In the genomic region with DNA sequence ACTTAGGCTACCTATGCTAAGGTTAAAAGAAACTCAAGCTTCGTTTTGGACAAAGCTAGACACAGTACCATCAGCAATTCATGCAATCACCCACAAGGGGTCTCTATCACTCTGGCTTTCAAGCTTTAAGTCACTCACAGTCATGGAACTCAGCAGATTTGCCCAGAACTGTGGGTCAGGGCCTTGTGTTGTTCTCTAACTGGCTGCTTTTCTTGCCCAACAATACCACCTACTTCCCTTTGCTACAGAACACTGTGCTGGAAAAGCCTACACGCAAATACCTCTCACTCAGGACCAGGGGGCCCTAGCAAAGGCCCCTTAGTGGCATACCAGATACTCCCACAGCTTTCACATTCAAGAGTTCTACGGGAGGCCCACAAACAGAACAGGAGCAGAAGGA, we compare ENCODE assay signal across 8 cellular contexts. TPM values are rescaled to one million over a fixed set of nuclear protein-coding genes. Genes with fewer than 3 reads are reported as not detected.
A peak's percentile ranks its signal among the peaks of the same experiment; 100 is the strongest.
DNase-seq lines count a peak whose midpoint lies in the region; ATAC-seq and TF ChIP-seq lines count a peak whose summit lies in the region.

No MANE protein-coding gene starts in this region.

- peak overlapping the region; percentile 22 for H3K9ac ChIP-seq in mucosa of stomach (ENCODE audit: low read length)

- peaks cover 31% of the 10 kb centered on the region for H3K4me1 Mint-ChIP-seq in CD14-positive monocyte
- peaks cover 71% of the 10 kb centered on the region for H3K4me1 Mint-ChIP-seq in activated CD8-positive, alpha-beta T cell treated with anti-CD3 and anti-CD28 coated beads for 36 hours (ENCODE audit: low read depth)

- no peak overlapping the region for H3K4me3 Mint-ChIP-seq in CD14-positive monocyte
- peak overlapping the region; percentile 62 for H3K4me3 Mint-ChIP-seq in activated CD8-positive, alpha-beta T cell treated with anti-CD3 and anti-CD28 coated beads for 36 hours

- H3K27ac ChIP-seq in esophagus (ENCODE audit: low read depth in 2 of 2, low read length in 1 of 2) (peak overlapping the region; percentile 57 to 81), tibial nerve (peak overlapping the region; percentile 49 to 90 (median 78))

- peaks cover 0 to 2% (median 0%) of the 10 kb centered on the region in 7 donors for H3K9me3 Mint-ChIP-seq in CD14-positive monocyte
- H3K9me3 Mint-ChIP-seq in activated CD8-positive, alpha-beta T cell treated with anti-CD3 and anti-CD28 coated beads for 36 hours, result peaks cover 4% of the 10 kb centered on the region

- POLR2A ChIA-PET in activated CD8-positive, alpha-beta T cell treated with anti-CD3 and anti-CD28 coated beads for 36 hours (lab: Charles Lee), result interaction anchor here (0.6 to 9.6 kb wide), 10 partner anchors 9 to 344 kb away, joined by 3 to 155 read pairs (median 4); a partner anchor contains a TSS

- TF ChIP-seq POLR2A in tibial nerve (IDR thresholded peaks at IDR 0.05), result peak; percentile 23 to 50

- peak; percentile 87 for TF ChIP-seq CTCF in CD14-positive monocyte (IDR thresholded peaks at IDR 0.05)
- TF ChIP-seq CTCF in activated CD8-positive, alpha-beta T cell treated with anti-CD3 and anti-CD28 coated beads for 36 hours (IDR thresholded peaks at IDR 0.05), result peak; percentile 86
- peak; percentile 82 to 96 (median 84) for TF ChIP-seq CTCF in tibial nerve (IDR thresholded peaks at IDR 0.05)

- ATAC-seq in GM19023 (IDR thresholded peaks at IDR 0.05; ENCODE audit: unreplicated experiment) (peak; percentile 76), HG03432 (IDR thresholded peaks at IDR 0.05; ENCODE audit: unreplicated experiment) (peak; percentile 76)
- ATAC-seq in activated CD8-positive, alpha-beta T cell treated with anti-CD3 and anti-CD28 coated beads for 36 hours, result peak; percentile 90

- CTCF ChIA-PET in activated CD8-positive, alpha-beta T cell treated with anti-CD3 and anti-CD28 coated beads for 36 hours (lab: Charles Lee), result interaction anchor here (0.6 to 9.0 kb wide), 29 partner anchors 9 to 173 kb away, joined by 3 to 193 read pairs (median 5); a partner anchor contains a TSS

- H3K27me3 Mint-ChIP-seq in CD14-positive monocyte (ENCODE audit: low read depth in 3 of 3), result no peaks in the 10 kb centered on the region
- no peaks in the 10 kb centered on the region for H3K27me3 Mint-ChIP-seq in activated CD8-positive, alpha-beta T cell treated with anti-CD3 and anti-CD28 coated beads for 36 hours

- H3K27ac Mint-ChIP-seq in CD14-positive monocyte, result peak overlapping the region; percentile 85 to 94 (median 90)
- peak overlapping the region; percentile 90 for H3K27ac Mint-ChIP-seq in activated CD8-positive, alpha-beta T cell treated with anti-CD3 and anti-CD28 coated beads for 36 hours

- 19 to 23% methylated on average over 3 of the region's 3 CpGs for WGBS in esophagus, 2 donors
- WGBS in tibial nerve, 2 donors, result 11 to 14% methylated on average over 3 of the region's 3 CpGs

- H3K36me3 Mint-ChIP-seq in CD14-positive monocyte, result peaks cover 18 to 37% of the 10 kb centered on the region in 2 donors
- H3K36me3 Mint-ChIP-seq in activated CD8-positive, alpha-beta T cell treated with anti-CD3 and anti-CD28 coated beads for 36 hours (ENCODE audit: low read depth), result peaks cover 73% of the 10 kb centered on the region

- peak; percentile 88 to 89 for TF ChIP-seq EP300 in tibial nerve (IDR thresholded peaks at IDR 0.05)

- intact Hi-C loops in CD14-positive monocyte (cut with micrococcal nuclease), result loop anchor here (2.0 to 5.0 kb wide), 3 partner anchors 23 to 113 kb away; no protein-coding TSS in a partner anchor
- intact Hi-C loops in activated CD8-positive, alpha-beta T cell treated with anti-CD3 and anti-CD28 coated beads for 36 hours (cut with micrococcal nuclease), result loop anchor here (1.0 to 10.0 kb wide), 2 partner anchors 24 to 385 kb away; a partner anchor contains a TSS

- DNase-seq in CD14-positive monocyte (ENCODE audit: low spot score) (peak; percentile 85), NCI-H748 (lab: John Stamatoyannopoulos, UW; ENCODE audit: unreplicated experiment) (peak; percentile 57), tibial nerve (ENCODE audit: low spot score in 2 of 2) (peak in 1 of 2 donors; percentile 80)
- peak; percentile 79 for DNase-seq in activated CD8-positive, alpha-beta T cell treated with anti-CD3 and anti-CD28 coated beads for 36 hours

- H3K9me3 ChIP-seq in esophagus (ENCODE audit: control insufficient read depth in 2 of 2, insufficient read depth in 1 of 2, low read depth in 1 of 2, low read length in 1 of 2) (no peaks in the 10 kb centered on the region), mucosa of stomach (ENCODE audit: control insufficient read depth, low read length) (no peaks in the 10 kb centered on the region), tibial nerve (no peaks in the 10 kb centered on the region)

- no peaks in the 10 kb centered on the region for H3K4me1 ChIP-seq in esophagus (ENCODE audit: control insufficient read depth in 2 of 2, insufficient read depth in 2 of 2, low read length in 1 of 2)
- H3K4me1 ChIP-seq in mucosa of stomach (ENCODE audit: control insufficient read depth, insufficient read depth, low read length), result no peaks in the 10 kb centered on the region
- peaks cover 0 to 25% (median 9%) of the 10 kb centered on the region in 4 donors for H3K4me1 ChIP-seq in tibial nerve

- no peak overlapping the region for H3K4me3 ChIP-seq in esophagus (ENCODE audit: low read depth in 1 of 2, low read length in 2 of 2)
- H3K4me3 ChIP-seq in mucosa of stomach (ENCODE audit: low read length), result no peak overlapping the region
- H3K4me3 ChIP-seq in tibial nerve, result no peak overlapping the region

- no peaks in the 10 kb centered on the region for H3K36me3 ChIP-seq in esophagus (ENCODE audit: control insufficient read depth in 2 of 2, insufficient read depth in 2 of 2, low read length in 1 of 2)
- H3K36me3 ChIP-seq in mucosa of stomach (ENCODE audit: control insufficient read depth, insufficient read depth, low read length), result no peaks in the 10 kb centered on the region
- H3K36me3 ChIP-seq in tibial nerve, result peaks cover 0 to 26% (median 0%) of the 10 kb centered on the region in 3 donors

- H3K27me3 ChIP-seq in esophagus (ENCODE audit: control insufficient read depth in 1 of 2, insufficient read depth in 2 of 2, low read length in 2 of 2), result no peaks in the 10 kb centered on the region
- H3K27me3 ChIP-seq in mucosa of stomach (ENCODE audit: control insufficient read depth, insufficient read depth, low read length), result no peaks in the 10 kb centered on the region
- H3K27me3 ChIP-seq in tibial nerve, result no peaks in the 10 kb centered on the region

RNA-seq across cellular contexts. Expression of a gene that starts 9.1 kb away (rescaled TPM):
- polyA plus RNA-seq in CD14-positive monocyte (1 to 10 TPM; 1.9 to 2.2 TPM), esophagus (1 to 10 TPM; 3.0 TPM)
- total RNA-seq in activated CD8-positive, alpha-beta T cell treated with anti-CD3 and anti-CD28 coated beads for 36 hours, result 10 to 100 TPM; 76.1 to 80.6 TPM
- total RNA-seq in tibial nerve, result 10 to 100 TPM in 1 of 4 donors, 1 to 10 TPM in 3; 4.8 to 10.2 (median 6.6) TPM

RNA-seq across cellular contexts. Expression of a gene that starts 19.4 kb away (rescaled TPM):
- 1 to 10 TPM in 1 of 2 donors, under 1 TPM in 1; 1.00 to 2.7 TPM for polyA plus RNA-seq in CD14-positive monocyte
- 10 to 100 TPM; 69.3 to 70.8 TPM for total RNA-seq in activated CD8-positive, alpha-beta T cell treated with anti-CD3 and anti-CD28 coated beads for 36 hours
- 10 to 100 TPM; 11.6 to 19.3 TPM for polyA plus RNA-seq in esophagus
- 10 to 100 TPM; 29.3 to 42.2 (median 38.6) TPM for total RNA-seq in tibial nerve

RNA-seq across cellular contexts. Expression of a gene that starts 19.6 kb away (rescaled TPM):
- polyA plus RNA-seq in CD14-positive monocyte (1 to 10 TPM in 1 of 2 donors, under 1 TPM in 1; 0.22 to 1.3 TPM), esophagus (under 1 TPM; 0.12 to 0.31 TPM)
- 1 to 10 TPM; 2.1 to 2.6 TPM for total RNA-seq in activated CD8-positive, alpha-beta T cell treated with anti-CD3 and anti-CD28 coated beads for 36 hours
- under 1 TPM in 2 of 4 donors, not detected in 2; 0.30 to 0.59 TPM for total RNA-seq in tibial nerve

RNA-seq across cellular contexts. Expression of a gene that starts 41.6 kb away (rescaled TPM):
- 100 to 1,000 TPM; 132 to 154 TPM for polyA plus RNA-seq in CD14-positive monocyte
- 100 to 1,000 TPM; 207 to 209 TPM for total RNA-seq in activated CD8-positive, alpha-beta T cell treated with anti-CD3 and anti-CD28 coated beads for 36 hours
- polyA plus RNA-seq in esophagus, result 100 to 1,000 TPM; 101 to 145 TPM
- total RNA-seq in tibial nerve, result 100 to 1,000 TPM; 140 to 247 (median 183) TPM

RNA-seq across cellular contexts. Expression of a gene that starts 53.2 kb away (rescaled TPM):
- polyA plus RNA-seq in CD14-positive monocyte (not detected), esophagus (under 1 TPM in 1 of 2 donors, not detected in 1; 0.16 TPM)
- under 1 TPM; 0.34 to 0.54 TPM for total RNA-seq in activated CD8-positive, alpha-beta T cell treated with anti-CD3 and anti-CD28 coated beads for 36 hours
- not detected for total RNA-seq in tibial nerve

Comparison
In these comparisons a context has a peak if more than half of its experiments do, and no peak if none do; other contexts are left out.
1. RNA of a gene that starts 9.1 kb away (total RNA-seq): 76.1 to 80.6 TPM in activated CD8-positive, alpha-beta T cell treated with anti-CD3 and anti-CD28 coated beads for 36 hours; 4.8 to 10.2 TPM in tibial nerve; every median in the first group is over 4 times any median in the second.
2. Peak in every context shown above with its lines, with median percentiles within 50 percentile points of each other: CTCF ChIP-seq and ATAC-seq.